9 cellular contexts compared by ENCODE assay signal in genomic region chr6:38808039-38808438, GRCh38.
"Had no signal": no experiment of that assay in that cellular context is flagged by ENCODE, and none has a peak within 500 bp of the region (broad histone marks: within the 10 kb centered on the region; RNA-seq: fewer than 3 reads in every experiment).

No MANE protein-coding gene starts in this region.

- H3K36me3 ChIP-seq: WERI-Rb-1 had no signal

- H3K27ac ChIP-seq: VCaP, WERI-Rb-1 had no signal

- ATAC-seq: activated CD4-positive, alpha-beta T cell treated with anti-CD3 and anti-CD28 coated beads for 36 hours; activated CD4-positive, CD25-positive, alpha-beta regulatory T cell treated with anti-CD3 and anti-CD28 coated beads, Interleukin-2, amount 50 U/mL, for 24 hours; activated CD8-positive, alpha-beta memory T cell treated with anti-CD3 and anti-CD28 coated beads, Interleukin-2, amount 10 ng/mL, durations not matched to agents 7 days and 5 days; activated CD8-positive, alpha-beta T cell treated with anti-CD3 and anti-CD28 coated beads for 36 hours; activated CD8-positive, alpha-beta T cell treated with anti-CD3 and anti-CD28 coated beads, Interleukin-2, amount 10 ng/mL, durations not matched to agents 7 days and 5 days; T-helper 17 cell; WTC11 had no signal
